ENCODE assay signal across 27 cellular contexts in the genomic region with DNA sequence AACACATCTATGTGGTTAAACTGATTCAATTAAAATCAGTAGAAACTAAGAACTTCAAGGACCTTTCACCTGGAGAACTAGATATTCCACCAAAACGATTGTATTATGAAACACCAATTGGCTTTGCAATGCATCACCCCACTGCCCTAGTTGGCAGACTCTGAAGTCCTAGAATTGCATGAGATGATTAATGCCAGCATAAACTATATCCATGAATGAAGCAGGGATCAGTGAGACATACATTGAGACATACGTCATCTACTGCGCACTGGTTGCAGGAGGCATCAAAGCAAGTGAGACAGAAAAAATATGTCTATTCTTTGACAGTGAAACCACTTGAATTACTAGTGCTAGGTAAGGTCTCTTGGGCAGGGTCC.
"Had no signal": no experiment of that assay in that cellular context is flagged by ENCODE, and none has a peak within 500 bp of the region (broad histone marks: within the 10 kb centered on the region; RNA-seq: fewer than 3 reads in every experiment).

No MANE protein-coding gene starts in this region.

- H3K27ac ChIP-seq: colonic mucosa, gastroesophageal sphincter, heart left ventricle, left lung, prostate gland, right atrium auricular region, stomach, testis, tibial artery, upper lobe of left lung had no signal

- DNase-seq: colonic mucosa; effector CD8-positive, alpha-beta T cell; endodermal cell; erythroblast; foreskin fibroblast; heart left ventricle; hippocampal formation; left cardiac atrium; left lung; mesendoderm; naive thymus-derived CD8-positive, alpha-beta T cell; nephron progenitor cell; nucleus accumbens; stimulated activated CD4-positive, alpha-beta T cell treated with anti-CD3 and anti-CD28 coated beads, Interleukin-2, amount 100 ng/mL, for 24 hours; stimulated activated CD4-positive, alpha-beta T cell treated with anti-CD3 and anti-CD28 coated beads, Interleukin-4, amount 100 ng/mL, for 24 hours; stimulated activated naive CD4-positive, alpha-beta T cell treated with Interleukin-2 at 50 U/mL for 16 hours; stomach; substantia nigra; testis; tibial artery; upper lobe of left lung had no signal

- H3K27me3 ChIP-seq: colonic mucosa, heart left ventricle, left lung, right atrium auricular region, stomach, testis, tibial artery, upper lobe of left lung had no signal

- H3K4me3 ChIP-seq: colonic mucosa, gastroesophageal sphincter, heart left ventricle, left lung, prostate gland, right atrium auricular region, stomach, testis, tibial artery, upper lobe of left lung had no signal

- ATAC-seq: gastroesophageal sphincter; heart left ventricle; left lung; naive thymus-derived CD8-positive, alpha-beta T cell; sciatic nerve; stimulated activated effector memory CD8-positive, alpha-beta T cell treated with anti-CD3 and anti-CD28 coated beads, Interleukin-12 subunit alpha, Interleukin-12 subunit beta, amount 100 ng/mL, for 72 hours had no signal

- H3K27ac Mint-ChIP-seq: dendritic cell treated with granulocyte-macrophage colony-stimulating factor and Interleukin-4, amounts not matched to agents 40 ng/mL and 50 ng/mL, for 4 days; endodermal cell; naive thymus-derived CD8-positive, alpha-beta T cell; nephron progenitor cell; stimulated activated effector memory CD8-positive, alpha-beta T cell treated with anti-CD3 and anti-CD28 coated beads, Interleukin-12 subunit alpha, Interleukin-12 subunit beta, amount 100 ng/mL, for 72 hours had no signal

- H3K4me1 ChIP-seq: colonic mucosa, gastroesophageal sphincter, heart left ventricle, left lung, prostate gland, right atrium auricular region, stomach, testis, tibial artery, upper lobe of left lung had no signal

- H3K4me3 Mint-ChIP-seq: dendritic cell treated with granulocyte-macrophage colony-stimulating factor and Interleukin-4, amounts not matched to agents 40 ng/mL and 50 ng/mL, for 4 days; endodermal cell; naive thymus-derived CD8-positive, alpha-beta T cell; nephron progenitor cell; stimulated activated effector memory CD8-positive, alpha-beta T cell treated with anti-CD3 and anti-CD28 coated beads, Interleukin-12 subunit alpha, Interleukin-12 subunit beta, amount 100 ng/mL, for 72 hours had no signal

- H3K36me3 ChIP-seq: colonic mucosa, gastroesophageal sphincter, heart left ventricle, left lung, prostate gland, right atrium auricular region, stomach, tibial artery, upper lobe of left lung had no signal

- H3K9me3 ChIP-seq: colonic mucosa, prostate gland, testis, tibial artery, upper lobe of left lung had no signal

- H3K4me1 Mint-ChIP-seq: endodermal cell; naive thymus-derived CD8-positive, alpha-beta T cell; stimulated activated effector memory CD8-positive, alpha-beta T cell treated with anti-CD3 and anti-CD28 coated beads, Interleukin-12 subunit alpha, Interleukin-12 subunit beta, amount 100 ng/mL, for 72 hours had no signal

- H3K36me3 Mint-ChIP-seq: stimulated activated effector memory CD8-positive, alpha-beta T cell treated with anti-CD3 and anti-CD28 coated beads, Interleukin-12 subunit alpha, Interleukin-12 subunit beta, amount 100 ng/mL, for 72 hours had no signal
